In genomic region chr17:57654040-57654775, GRCh38 we compare ENCODE assay signal across 1 cellular context.
TF ChIP-seq lines count a peak whose summit lies in the region.

No MANE protein-coding gene starts in this region.

TF ChIP-seq in GM23338, 12 proteins besides CTCF, POLR2A, EP300 and RAD21 (continued from another document):
- TF ChIP-seq ZNF462 (CRISPR knock-in tag; IDR thresholded peaks at IDR 0.05) = no peak
- TF ChIP-seq REST (IDR thresholded peaks at IDR 0.05; ENCODE audit: unreplicated experiment) = no peak
- TF ChIP-seq ZNF114 (CRISPR knock-in tag; IDR thresholded peaks at IDR 0.05) = no peak
- TF ChIP-seq STAT1 (IDR thresholded peaks at IDR 0.05; ENCODE audit: unreplicated experiment) = no peak
- no peak for TF ChIP-seq NANOG (IDR thresholded peaks at IDR 0.05; ENCODE audit: borderline replicate concordance)
- TF ChIP-seq EZH2 (IDR thresholded peaks at IDR 0.05; ENCODE audit: low read depth, unreplicated experiment) = no peak
- no peak for TF ChIP-seq JUNB (IDR thresholded peaks at IDR 0.05; ENCODE audit: unreplicated experiment)
- no peak for TF ChIP-seq EZH2phosphoT487 (IDR thresholded peaks at IDR 0.05; ENCODE audit: unreplicated experiment)
- TF ChIP-seq POLR2AphosphoS5 (IDR thresholded peaks at IDR 0.05; ENCODE audit: low read depth) = no peak
